In the genomic region with DNA sequence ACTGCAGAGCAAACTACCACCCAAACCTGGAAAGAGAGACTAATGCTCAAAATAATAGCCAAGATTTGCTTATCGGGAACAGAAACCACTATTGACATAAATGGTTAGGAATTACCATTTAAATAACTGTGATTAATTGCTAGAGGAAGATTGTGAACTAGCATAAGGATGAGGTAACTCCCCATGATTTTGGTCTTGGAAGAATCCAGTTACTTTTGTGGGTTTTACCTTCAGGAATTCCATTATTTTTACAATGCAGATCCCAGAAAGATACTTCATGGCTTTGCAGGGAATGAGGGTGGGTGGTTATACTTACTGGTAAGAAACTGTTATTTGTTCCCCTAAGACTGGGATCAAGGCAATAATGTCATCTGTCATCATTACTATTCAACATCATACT, we compare ENCODE assay signal across 10 cellular contexts.
"Had no signal": no experiment of that assay in that cellular context is flagged by ENCODE, and none has a peak within 500 bp of the region (broad histone marks: within the 10 kb centered on the region; RNA-seq: fewer than 3 reads in every experiment).

No MANE protein-coding gene starts in this region.

- FAIRE-seq: HepG2 had no signal

- H3K4me3 ChIP-seq: GM23248, HAP-1 had no signal

- H3K4me1 ChIP-seq: HAP-1 had no signal

- H3K4me2 ChIP-seq: KMS-11 had no signal

- ATAC-seq: HCT116, HepG2 had no signal

- H3K27ac Mint-ChIP-seq: HFFc6, IgD-negative memory B cell had no signal

- H3K9me3 ChIP-seq: HAP-1 had no signal

- DNase-seq: GM23248, H7, HFFc6, KBM-7 had no signal

- H3K27ac ChIP-seq: GM23248, HL-60, KMS-11 had no signal

- H3K36me3 ChIP-seq: HAP-1 had no signal

- H3K4me1 Mint-ChIP-seq: IgD-negative memory B cell had no signal

- H3K27me3 Mint-ChIP-seq: IgD-negative memory B cell had no signal

- H3K36me3 Mint-ChIP-seq: IgD-negative memory B cell had no signal

- H2AFZ ChIP-seq: GM23248 had no signal

- H3K4me3 Mint-ChIP-seq: HFFc6, IgD-negative memory B cell had no signal

- H3K9ac ChIP-seq: GM23248, KMS-11 had no signal

- H3K9me3 Mint-ChIP-seq: HFFc6 had no signal
